ENCODE assay signal across 1 cellular context in genomic region chr18:51193621-51194287, GRCh38.
TF ChIP-seq lines count a peak whose summit lies in the region.

No MANE protein-coding gene starts in this region.

TF ChIP-seq in IMR-90, 13 proteins besides CTCF, POLR2A, EP300 and RAD21 (continued from another document):
- TF ChIP-seq ELK1 (IDR thresholded peaks at IDR 0.05; ENCODE audit: borderline replicate concordance, low read depth, low read length) (no peak), CEBPB (IDR thresholded peaks at IDR 0.05; ENCODE audit: low read depth, low read length) (no peak)
TF ChIP-seq in IMR-90: peak in this region for 0.
